In the genomic region with DNA sequence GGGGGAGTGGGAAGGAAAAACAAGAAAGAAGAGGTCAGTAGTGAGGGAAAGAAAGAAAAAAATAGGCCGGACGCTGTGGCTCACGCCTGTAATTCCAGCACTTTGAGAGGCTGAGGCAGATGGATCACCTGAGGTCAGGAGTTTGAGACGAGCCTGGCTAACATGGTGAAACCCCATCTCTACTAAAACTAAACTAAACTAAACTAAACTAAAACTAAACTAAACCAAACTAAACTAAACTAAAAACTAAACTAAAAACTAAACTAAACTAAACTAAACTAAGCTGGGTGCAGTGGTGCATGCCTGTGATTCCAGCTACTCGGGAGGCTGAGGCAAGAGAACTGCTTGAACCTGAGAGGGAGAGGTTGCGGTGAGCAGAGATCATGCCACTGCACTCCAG, we compare ENCODE assay signal across 8 cellular contexts. TPM values are rescaled to one million over a fixed set of nuclear protein-coding genes. Genes with fewer than 3 reads are reported as not detected.
A peak's percentile ranks its signal among the peaks of the same experiment; 100 is the strongest.
DNase-seq lines count a peak whose midpoint lies in the region; ATAC-seq, FAIRE-seq and TF ChIP-seq lines count a peak whose summit lies in the region.
"Not testable (repeated sequence)": the region's sequence is repeated elsewhere in the genome, so short reads cannot be mapped to it uniquely, and the experiment has no call there.
"Had no signal": no experiment of that assay in that cellular context is flagged by ENCODE, and none has a peak within 500 bp of the region (broad histone marks: within the 10 kb centered on the region; RNA-seq: fewer than 3 reads in every experiment).

No MANE protein-coding gene starts in this region.

- peak overlapping the region; percentile 86 for H3K27ac Mint-ChIP-seq in memory B cell

- H3K9me3 ChIP-seq in BLaER1; OCI-LY1 (ENCODE audit: low read length); GM12878 (replicated peaks; ENCODE audit: control insufficient read depth, insufficient read depth, low read length); spleen: not testable (repeated sequence)

- H2AFZ ChIP-seq in OCI-LY1 (ENCODE audit: low read length); GM12878 (ENCODE audit: control insufficient read depth, low read depth, low read length): not testable (repeated sequence)

- H3K9me2 ChIP-seq in OCI-LY1 (ENCODE audit: low read depth, low read length), result not testable (repeated sequence)

- not testable (repeated sequence) for TF ChIP-seq POLR2A in GM12878 (IDR thresholded peaks at IDR 0.05; ENCODE audit: low read depth, low read length); spleen (IDR thresholded peaks at IDR 0.05)

- H3K79me2 ChIP-seq in OCI-LY1 (ENCODE audit: insufficient read depth, low read length), result peaks cover 70% of the 10 kb centered on the region
- peaks cover 95% of the 10 kb centered on the region for H3K79me2 ChIP-seq in GM12878 (ENCODE audit: control insufficient read depth, insufficient read depth, low read length)

- peaks cover 74% of the 10 kb centered on the region for H3K36me3 ChIP-seq in BLaER1
- peaks cover 14% of the 10 kb centered on the region; the same call in 1 of the 2 replicates for H3K36me3 ChIP-seq in OCI-LY1 (ENCODE audit: insufficient read depth, low read length)
- not testable (repeated sequence) for H3K36me3 ChIP-seq in GM12878 (ENCODE audit: control insufficient read depth in 2 of 2, insufficient read depth in 2 of 2, low read length in 1 of 2)
- peaks cover 0 to 52% (median 0%) of the 10 kb centered on the region in 6 donors for H3K36me3 ChIP-seq in spleen

- H3K27me3 Mint-ChIP-seq in memory B cell, result not testable (repeated sequence)

- POLR2A ChIA-PET in GM12878 (lab: Charles Lee), result interaction anchor here (0.6 to 9.2 kb wide), 9 partner anchors 10 to 55 kb away, joined by 5 to 138 read pairs (median 7); no protein-coding TSS in a partner anchor

- FAIRE-seq in GM18507 (lab: Jason Lieb, UNC), result peak; percentile 71
- not testable (repeated sequence) for FAIRE-seq in GM12878 (lab: Jason Lieb, UNC)

- 3% methylated on average over 6 of the region's 6 CpGs for WGBS in GM12878 (ENCODE audit: insufficient coverage, insufficient replicate concordance, low lambda C conversion rate, missing lambda C conversion rate)
- 67 to 84% (median 79%) methylated on average over 6 of the region's 6 CpGs for WGBS in spleen, 5 donors

- not testable (repeated sequence) for H3F3A ChIP-seq in OCI-LY1 (ENCODE audit: insufficient read depth, low read length)

- not testable (repeated sequence) for H3K27ac ChIP-seq in BLaER1
- peak overlapping the region; percentile 55 for H3K27ac ChIP-seq in OCI-LY1 (ENCODE audit: low read depth, low read length, poor library complexity, severe bottlenecking)
- peak overlapping the region; percentile 76 for H3K27ac ChIP-seq in GM12878 (ENCODE audit: control insufficient read depth, insufficient read depth)
- peak overlapping the region in 6 of 8 donors; percentile 5 to 90 (median 89) for H3K27ac ChIP-seq in spleen

- DNase-seq in GM18507 (ENCODE audit: extremely low spot score, insufficient read length, low read depth); GM12878 (ENCODE audit: low read depth, low spot score); memory B cell (ENCODE audit: low spot score in 2 of 2); spleen: not testable (repeated sequence)

- TF ChIP-seq EP300 in GM12878 (IDR thresholded peaks at IDR 0.05; ENCODE audit: borderline replicate concordance in 1 of 2, control insufficient read depth in 1 of 2, low read depth in 2 of 2, low read length in 2 of 2), result not testable (repeated sequence)

- peaks cover 100% of the 10 kb centered on the region for H4K20me1 ChIP-seq in BLaER1
- H4K20me1 ChIP-seq in OCI-LY1 (ENCODE audit: insufficient read depth, low read length); GM12878 (ENCODE audit: control insufficient read depth, insufficient read depth): not testable (repeated sequence)

- H3K4me1 ChIP-seq in BLaER1, result peaks cover 87% of the 10 kb centered on the region
- peaks cover 71% of the 10 kb centered on the region for H3K4me1 ChIP-seq in OCI-LY1 (ENCODE audit: insufficient read depth, low read length, severe bottlenecking)
- peaks cover 37% of the 10 kb centered on the region for H3K4me1 ChIP-seq in GM12878 (ENCODE audit: control insufficient read depth, insufficient read depth, low read length)
- peaks cover 34 to 100% (median 80%) of the 10 kb centered on the region in 6 donors for H3K4me1 ChIP-seq in spleen

- not testable (repeated sequence) for TF ChIP-seq RAD21 in GM12878 (IDR thresholded peaks at IDR 0.05; ENCODE audit: insufficient read depth, low read depth, low read length)

- H3K9ac ChIP-seq in BLaER1, result not testable (repeated sequence)
- H3K9ac ChIP-seq in OCI-LY1 (ENCODE audit: low read length), result peak overlapping the region; percentile 58; the same call in 1 of the 2 replicates
- H3K9ac ChIP-seq in GM12878 (ENCODE audit: control insufficient read depth, insufficient read depth, low read length), result peak overlapping the region; percentile 74

- peaks cover 11% of the 10 kb centered on the region for H3K36me3 Mint-ChIP-seq in memory B cell

- SMC1A ChIA-PET in GM12878 (lab: Charles Lee; ENCODE audit: uncharacterized antibody, unreplicated experiment), result interaction anchor here (1.0 to 11.6 kb wide), 20 partner anchors 10 to 131 kb away, joined by 3 to 233 read pairs (median 6); partner anchors contain the start of gene PIK3AP1

- in situ Hi-C loops in GM12878 (cut with MboI), result not testable (repeated sequence)

- not testable (repeated sequence) for H3K4me3 ChIP-seq in BLaER1
- H3K4me3 ChIP-seq in GM08714 (ENCODE audit: low read length) (peak overlapping the region; percentile 60), OCI-LY1 (ENCODE audit: low read depth, low read length, poor library complexity, severe bottlenecking) (peak overlapping the region; percentile 71), GM12878 (peak overlapping the region; percentile 73), spleen (peak overlapping the region in 6 of 8 donors; percentile 11 to 71 (median 42))

- not testable (repeated sequence) for BruUV-seq in GM12878 (replicated peaks; lab: Mats Ljungman, UMichigan)

- H3K4me2 ChIP-seq in BLaER1 (0 out of 2 replicates have a peak overlapping the region, but pooled peaks have one; percentile 65), OCI-LY1 (ENCODE audit: low read length) (peak overlapping the region; percentile 72), GM12878 (ENCODE audit: control insufficient read depth, insufficient read depth) (peak overlapping the region; percentile 86)

- intact Hi-C loops in GM12878 (cut with micrococcal nuclease; ENCODE audit: unreplicated experiment), result loop anchor here (5.0 kb wide), 1 partner anchor 134 kb away; the partner anchor contains the start of gene LCOR
- intact Hi-C loops in spleen (cut with DNase I; ENCODE audit: low total_unique reads), result not testable (repeated sequence)

- H3K27me3 ChIP-seq in BLaER1; OCI-LY1 (ENCODE audit: insufficient read depth, low read length); GM12878 (replicated peaks in 1 of 2; ENCODE audit: control insufficient read depth in 2 of 2, insufficient read depth in 2 of 2, low read length in 1 of 2); spleen (replicated peaks in 1 of 7): not testable (repeated sequence)

- not testable (repeated sequence) for ATAC-seq in GM12878; memory B cell (ENCODE audit: low read depth)

- H3K4me3 Mint-ChIP-seq in memory B cell, result peak overlapping the region; percentile 90

- H3K4me1 Mint-ChIP-seq in memory B cell, result peaks cover 53% of the 10 kb centered on the region

- H3K9me3 Mint-ChIP-seq in memory B cell, result not testable (repeated sequence)

- TF ChIP-seq CTCF in OCI-LY1 (IDR thresholded peaks at IDR 0.05; ENCODE audit: low read length); GM12878 (IDR thresholded peaks at IDR 0.05 in 2 of 3, conservative IDR thresholded peaks at IDR 0.05 in 1 of 3; ENCODE audit: control insufficient read depth in 2 of 3, extremely low read depth in 1 of 3, insufficient read depth in 1 of 3, low read depth in 3 of 3, low read length in 3 of 3); spleen (IDR thresholded peaks at IDR 0.05 in 8 of 11, conservative IDR thresholded peaks at IDR 0.05 in 3 of 11): not testable (repeated sequence)

- RAD21 ChIA-PET in GM12878 (lab: Charles Lee; ENCODE audit: unreplicated experiment), result interaction anchor here (0.9 to 11.6 kb wide), 11 partner anchors 11 to 206 kb away, joined by 3 to 176 read pairs (median 6); no protein-coding TSS in a partner anchor

- CTCF ChIA-PET in GM12878 (lab: Yijun Ruan, JAX), result interaction anchor here (1.1 to 11.7 kb wide), 8 partner anchors 10 to 54 kb away, joined by 3 to 133 read pairs (median 5); no protein-coding TSS in a partner anchor

TF ChIP-seq in GM12878, 131 proteins besides CTCF, POLR2A, EP300 and RAD21:
- TF ChIP-seq RUNX3 (IDR thresholded peaks at IDR 0.05; ENCODE audit: low read length), result 0 out of 2 replicates have a peak, but pooled peaks have one; percentile 5

RNA-seq across cellular contexts. Expression of gene PIK3AP1, which starts 22.0 kb away (rescaled TPM):
- 528 and 572 TPM in 2 replicates for total RNA-seq in GM12878 (2013; cell fraction: nucleolus; rRNA removed)
- 151 and 167 TPM in 2 replicates for total RNA-seq in GM12878 (2014; rRNA removed)
- 143 and 148 TPM in 2 replicates for total RNA-seq in GM12878 (2014; rRNA removed; fragmentation: Illumina TruSeq; extraction: Trizol)
- 137 and 142 TPM in 2 replicates for total RNA-seq in GM12878 (2021)
- 51.5 TPM for polyA plus RNA-seq in GM12878 (2011; ENCODE audit: low read depth)
- 281 and 306 TPM in 2 replicates for polyA plus RNA-seq in GM12878 (2011; rRNA removed)
- polyA plus RNA-seq in GM12878 (2011; cell fraction: cytosol; rRNA removed), result 333 and 336 TPM in 2 replicates
- 200 and 264 TPM in 2 replicates for polyA plus RNA-seq in GM12878 (2011; cell fraction: nucleus; rRNA removed)
- 66.8 and 75.2 TPM in 2 replicates for polyA plus RNA-seq in GM12878 (2012)
- polyA plus RNA-seq in GM12878 (2014; fragmentation: Illumina TruSeq; extraction: Trizol), result 107 and 128 TPM in 2 replicates
- 10 to 100 TPM; 26.2 to 37.0 TPM for polyA plus RNA-seq in GM12878 (2014; fragmentation: Nextera tagmentation; extraction: Ambion mirVana)
- 108 and 110 TPM in 2 replicates for polyA plus RNA-seq in GM12878 (2014; rRNA removed)
- 10 to 100 TPM; 92.4 to 93.7 TPM for polyA plus RNA-seq in GM12878 (2016; fragmentation: Nextera tagmentation; extraction: Ambion mirVana)
- 802 and 813 TPM in 2 replicates for polyA minus RNA-seq in GM12878 (2011; rRNA and poly(A)+ RNA removed)
- 162 and 192 TPM in 2 replicates for polyA minus RNA-seq in GM12878 (2011; cell fraction: cytosol; rRNA and poly(A)+ RNA removed)
- polyA minus RNA-seq in GM12878 (2011; cell fraction: nucleus; rRNA and poly(A)+ RNA removed), result 171 and 266 TPM in 2 replicates
- 100 to 1,000 TPM; 126 to 256 (median 196) TPM for total RNA-seq in spleen
- polyA plus RNA-seq in spleen, result 10 to 100 TPM; 59.8 to 84.1 (median 62.7) TPM
- total RNA-seq: GM23248 had no signal
- polyA plus RNA-seq: GM23248 had no signal
